ENCODE assay signal across 8 cellular contexts in the genomic region with DNA sequence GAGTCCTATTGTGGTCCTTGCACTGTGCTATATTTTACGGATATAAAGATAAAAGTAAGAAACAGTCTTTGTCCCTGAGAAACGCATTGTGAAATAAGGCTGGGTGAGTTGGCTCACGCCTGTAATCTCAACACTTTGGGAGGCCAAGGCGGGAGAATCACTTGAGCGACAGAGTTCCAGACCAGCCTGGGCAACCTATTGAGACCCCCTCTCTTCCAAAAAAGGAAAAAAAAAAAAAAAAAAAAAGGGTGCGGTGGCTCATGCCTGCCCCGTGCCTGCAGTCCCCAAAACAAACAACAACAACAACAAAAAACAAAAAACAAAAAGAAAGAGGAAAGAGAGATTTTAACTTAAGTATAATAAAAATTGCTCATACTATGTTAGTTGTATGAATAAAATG. TPM values are rescaled to one million over a fixed set of nuclear protein-coding genes. Genes with fewer than 3 reads are reported as not detected.
DNase-seq lines count a peak whose midpoint lies in the region; ATAC-seq and TF ChIP-seq lines count a peak whose summit lies in the region.

No MANE protein-coding gene starts in this region.

- no peak overlapping the region for H3K4ac ChIP-seq in H9 (ENCODE audit: low read depth, low read length)

- intact Hi-C loops in gastrocnemius medialis (cut with DNase I; ENCODE audit: low total_unique reads): loop anchor here (2.0 to 10.0 kb wide), 4 partner anchors 88 to 436 kb away; no protein-coding TSS in a partner anchor

- TF ChIP-seq POLR2A in gastrocnemius medialis (IDR thresholded peaks at IDR 0.05): no peak

- no peak overlapping the region for H3K14ac ChIP-seq in H9 (ENCODE audit: insufficient read depth, low read length)

- H3K23me2 ChIP-seq in H9 (ENCODE audit: insufficient read length, low read depth, low read length, poor library complexity, severe bottlenecking): peaks cover 13% of the 10 kb centered on the region

- H4K91ac ChIP-seq in H9 (ENCODE audit: insufficient read length, low read depth, low read length): no peak overlapping the region

- no peaks in the 10 kb centered on the region for H4K20me1 ChIP-seq in H9 (ENCODE audit: control insufficient read depth, insufficient read depth, insufficient read length)

- ATAC-seq in gastrocnemius medialis: no peak
- no peak for ATAC-seq in HG02571 (IDR thresholded peaks at IDR 0.05; ENCODE audit: unreplicated experiment)

- no peak overlapping the region for H2BK5ac ChIP-seq in H9 (ENCODE audit: insufficient read length, low read length)

- no peak overlapping the region for H2AK5ac ChIP-seq in H9 (ENCODE audit: insufficient read length, low read length)

- H2BK15ac ChIP-seq in H9 (ENCODE audit: low read depth, low read length): no peak overlapping the region

- H3K4me3 ChIP-seq in SK-N-MC (peak overlapping the region; percentile 90), gastrocnemius medialis (peak overlapping the region; percentile 94 to 100 (median 98))

- H3K56ac ChIP-seq in H9 (ENCODE audit: insufficient read length, low read depth, low read length): no peak overlapping the region

- peaks cover 43 to 44% of the 10 kb centered on the region in 2 experiments for H3K4me1 Mint-ChIP-seq in H9

- H3K27me3 ChIP-seq in H9 (ENCODE audit: insufficient read depth, low read length) (no peaks in the 10 kb centered on the region), gastrocnemius medialis (no peaks in the 10 kb centered on the region)

- H3K23ac ChIP-seq in H9 (ENCODE audit: insufficient read length, low read depth, low read length): no peak overlapping the region

- H3K9me3 ChIP-seq in H9 (ENCODE audit: control insufficient read depth, low read depth, low read length) (no peaks in the 10 kb centered on the region), SK-N-MC (ENCODE audit: low read depth, low read length) (no peaks in the 10 kb centered on the region), gastrocnemius medialis (no peaks in the 10 kb centered on the region)

- H4K5ac ChIP-seq in H9 (ENCODE audit: insufficient read length, low read depth, low read length): no peak overlapping the region

- no peak overlapping the region for H2BK12ac ChIP-seq in H9 (ENCODE audit: insufficient read length, low read depth, low read length)

- no CpG with 5 or more reads among the region's 7 CpGs for WGBS in H9 (ENCODE audit: extremely low coverage, insufficient read length, low lambda C conversion rate)

- peak; percentile 47 for DNase-seq in H9
- DNase-seq in SK-N-MC (ENCODE audit: low read depth, low spot score): no peak
- DNase-seq in fibroblast of gingiva (ENCODE audit: low read depth): peak; percentile 44
- peak in 1 of 2 donors; percentile 39 for DNase-seq in gastrocnemius medialis
- no peak for DNase-seq in NCI-H82 (lab: John Stamatoyannopoulos, UW)
- no peak for DNase-seq in UCSD-AML1 (lab: John Stamatoyannopoulos, UW; ENCODE audit: unreplicated experiment)
- no peak for DNase-seq in LoVo (ENCODE audit: low spot score)

- H3K36me3 ChIP-seq in SK-N-MC (ENCODE audit: insufficient read depth, low read length) (no peaks in the 10 kb centered on the region), gastrocnemius medialis (no peaks in the 10 kb centered on the region)

- peak overlapping the region; percentile 74 for H3K4me2 ChIP-seq in H9 (ENCODE audit: insufficient read depth, insufficient read length, low read length)

- H3K9me3 Mint-ChIP-seq in H9: no peaks in the 10 kb centered on the region; a peak in 2 of 5 replicates

- peaks cover 0 to 8% (median 0%) of the 10 kb centered on the region in 3 experiments; a peak in 3 of 7 replicates for H3K36me3 Mint-ChIP-seq in H9 (ENCODE audit: insufficient read depth in 1 of 3, low read depth in 3 of 3)

- peaks cover 11% of the 10 kb centered on the region; the same call in 1 of the 2 replicates for H3K79me2 ChIP-seq in H9 (ENCODE audit: insufficient read depth, low read length)

- H3K27ac Mint-ChIP-seq in H9: peak overlapping the region; percentile 64 to 80 (median 70); a peak in 3 of 7 replicates

- peaks cover 2% of the 10 kb centered on the region; the same call in 1 of the 2 replicates for H3K4me1 ChIP-seq in H9 (ENCODE audit: insufficient read depth, low read length)
- peaks cover 20 to 27% of the 10 kb centered on the region in 2 donors for H3K4me1 ChIP-seq in gastrocnemius medialis

- H3K9ac ChIP-seq in H9 (ENCODE audit: extremely low read depth, insufficient read length, low read length) (peak overlapping the region; percentile 11), SK-N-MC (ENCODE audit: insufficient read length) (peak overlapping the region; percentile 52)

- no peak overlapping the region for H4K8ac ChIP-seq in H9 (replicated peaks; ENCODE audit: insufficient read length, low read depth, low read length)

- no peak overlapping the region for H2BK120ac ChIP-seq in H9 (ENCODE audit: low read depth, low read length, poor library complexity, severe bottlenecking)

- no peak overlapping the region for H2AFZ ChIP-seq in H9 (ENCODE audit: low read length)

- peak overlapping the region; percentile 87 to 94 for H3K4me3 Mint-ChIP-seq in H9

- TF ChIP-seq CTCF in H9 (conservative IDR thresholded peaks at IDR 0.05): no peak
- no peak for TF ChIP-seq CTCF in gastrocnemius medialis (IDR thresholded peaks at IDR 0.05 in 4 of 5, conservative IDR thresholded peaks at IDR 0.05 in 1 of 5)

- H3K27ac ChIP-seq in H9 (ENCODE audit: insufficient read length, low read depth, low read length): no peak overlapping the region
- H3K27ac ChIP-seq in SK-N-MC: no peak overlapping the region
- H3K27ac ChIP-seq in gastrocnemius medialis: peak overlapping the region; percentile 99 to 100 (median 99)

- H3K27me3 Mint-ChIP-seq in H9 (ENCODE audit: low read depth): no peaks in the 10 kb centered on the region; the same call in 1 of the 2 replicates

- H3K79me1 ChIP-seq in H9 (ENCODE audit: insufficient read depth, low read depth, low read length, poor library complexity, severe bottlenecking): no peaks in the 10 kb centered on the region

- in situ Hi-C loops in gastrocnemius medialis (cut with MboI; ENCODE audit: low sequenced_read_pairs in 4 of 4): loop anchor here in 3 of 4 donors (10.0 to 25.0 kb wide), 4 partner anchors 273 to 448 kb away; no protein-coding TSS in a partner anchor

- H3T11ph ChIP-seq in H9 (ENCODE audit: low read length): no peak overlapping the region

- no peak overlapping the region for H3K18ac ChIP-seq in H9 (ENCODE audit: insufficient read length, low read depth, low read length)

- no peak overlapping the region for H2BK20ac ChIP-seq in H9 (ENCODE audit: low read depth, low read length, poor library complexity, severe bottlenecking)

RNA-seq across cellular contexts. Expression of a gene that starts 0.6 kb away (rescaled TPM):
- total RNA-seq in H9 (2021) (42.3 and 43.8 TPM in 2 replicates), gastrocnemius medialis (100 to 1,000 TPM in 1 of 4 donors, 10 to 100 TPM in 3; 42.5 to 110 (median 74.2) TPM)

Comparison
In these comparisons a context has a peak if more than half of its experiments do, and no peak if none do; other contexts are left out.
1. DNase-seq: peak in H9 (single experiment) and fibroblast of gingiva (single experiment); none in SK-N-MC (single experiment), NCI-H82 (single experiment), UCSD-AML1 (single experiment) and LoVo (single experiment).
2. H3K27ac ChIP-seq: peak in gastrocnemius medialis (4 of 4); none in H9 (single experiment) and SK-N-MC (single experiment).